Comparison of ENCODE assay signal across 3 cellular contexts in the genomic region with DNA sequence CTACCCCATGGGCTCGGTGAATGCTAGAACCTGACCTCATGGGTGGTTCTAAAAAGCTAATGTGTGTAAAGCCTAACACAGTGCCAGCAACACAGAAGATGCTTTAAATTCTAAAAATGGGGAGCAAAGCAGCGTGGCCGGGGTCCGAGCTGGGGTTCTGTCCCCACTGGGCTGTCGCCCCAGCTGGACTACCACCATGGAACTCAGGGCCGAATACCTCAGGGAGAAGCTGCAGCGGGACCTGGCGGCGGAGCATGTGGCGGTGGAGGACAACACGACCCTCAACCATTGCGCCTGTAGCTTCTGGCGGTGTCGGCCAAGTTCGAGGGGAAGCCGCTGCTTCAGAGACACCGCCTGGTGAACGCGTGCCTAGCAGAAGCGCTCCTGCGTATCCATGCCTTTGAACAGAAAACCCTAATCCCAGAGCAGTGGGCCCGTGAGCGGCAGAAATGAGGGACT.
TF ChIP-seq lines count a peak whose summit lies in the region.

No MANE protein-coding gene starts in this region.

TF ChIP-seq in IMR-90, 13 proteins besides CTCF, POLR2A, EP300 and RAD21:
- TF ChIP-seq, protein P1, sequence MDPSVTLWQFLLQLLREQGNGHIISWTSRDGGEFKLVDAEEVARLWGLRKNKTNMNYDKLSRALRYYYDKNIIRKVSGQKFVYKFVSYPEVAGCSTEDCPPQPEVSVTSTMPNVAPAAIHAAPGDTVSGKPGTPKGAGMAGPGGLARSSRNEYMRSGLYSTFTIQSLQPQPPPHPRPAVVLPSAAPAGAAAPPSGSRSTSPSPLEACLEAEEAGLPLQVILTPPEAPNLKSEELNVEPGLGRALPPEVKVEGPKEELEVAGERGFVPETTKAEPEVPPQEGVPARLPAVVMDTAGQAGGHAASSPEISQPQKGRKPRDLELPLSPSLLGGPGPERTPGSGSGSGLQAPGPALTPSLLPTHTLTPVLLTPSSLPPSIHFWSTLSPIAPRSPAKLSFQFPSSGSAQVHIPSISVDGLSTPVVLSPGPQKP (IDR thresholded peaks at IDR 0.05; ENCODE audit: borderline replicate concordance, low read depth, low read length), result no peak
- TF ChIP-seq CHD1 (IDR thresholded peaks at IDR 0.05; ENCODE audit: low read depth, low read length) (no peak), NFE2L2 (IDR thresholded peaks at IDR 0.05; ENCODE audit: low read depth, low read length) (no peak), BHLHE40 (IDR thresholded peaks at IDR 0.05; ENCODE audit: low read depth, low read length) (no peak)

TF ChIP-seq in H1, 55 proteins besides CTCF, POLR2A, EP300 and RAD21:
- TF ChIP-seq NRF1 (IDR thresholded peaks at IDR 0.05; ENCODE audit: low read depth, low read length) (0 out of 2 replicates have a peak, but pooled peaks have one; percentile 1), KDM1A (IDR thresholded peaks at IDR 0.05; ENCODE audit: borderline replicate concordance, low read length) (no peak)
- TF ChIP-seq, protein P2, sequence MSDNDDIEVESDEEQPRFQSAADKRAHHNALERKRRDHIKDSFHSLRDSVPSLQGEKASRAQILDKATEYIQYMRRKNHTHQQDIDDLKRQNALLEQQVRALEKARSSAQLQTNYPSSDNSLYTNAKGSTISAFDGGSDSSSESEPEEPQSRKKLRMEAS (IDR thresholded peaks at IDR 0.05), result peak; percentile 70
TF ChIP-seq in H1: peak in this region for 2.

TF ChIP-seq in neural cell, 6 proteins besides CTCF, POLR2A, EP300 and RAD21:
- TF ChIP-seq POLR2AphosphoS5 (IDR thresholded peaks at IDR 0.05) (peak; percentile 31), SMC3 (conservative IDR thresholded peaks at IDR 0.05; ENCODE audit: poor library complexity) (no peak)
